Comparison of ENCODE assay signal across 7 cellular contexts in the genomic region with DNA sequence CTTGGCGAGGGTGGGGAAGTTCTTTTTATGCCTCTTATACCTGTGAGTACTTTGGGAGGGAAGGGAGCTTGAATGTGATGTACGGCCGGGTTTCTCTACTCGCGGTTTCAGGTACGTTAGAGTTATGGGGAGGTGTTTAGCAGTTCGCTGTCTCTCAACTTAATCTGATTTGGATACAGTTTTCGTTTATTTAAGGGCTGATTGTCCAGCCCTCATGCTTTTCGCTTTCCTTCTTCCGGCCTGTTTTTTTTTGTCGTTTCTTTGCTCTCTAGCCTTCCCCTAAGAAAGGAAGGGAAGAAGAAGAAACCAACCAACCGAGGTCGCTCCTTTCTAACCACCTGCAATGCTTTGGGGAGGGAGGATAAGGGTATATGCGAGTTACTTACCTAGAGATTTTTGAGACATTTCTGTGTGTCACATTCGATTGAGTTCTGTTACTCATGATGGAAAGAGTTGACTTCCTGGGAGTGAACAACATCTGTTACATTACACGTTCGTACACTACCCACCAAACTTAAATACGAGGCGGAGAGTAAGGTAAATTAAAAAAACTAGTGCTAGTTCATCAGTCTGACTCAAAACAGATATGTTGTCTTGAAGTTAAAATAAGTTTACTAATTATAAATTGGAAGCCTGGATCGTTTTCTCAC. TPM values are rescaled to one million over a fixed set of nuclear protein-coding genes. Genes with fewer than 3 reads are reported as not detected.
DNase-seq lines count a peak whose midpoint lies in the region; ATAC-seq and TF ChIP-seq lines count a peak whose summit lies in the region.

No MANE protein-coding gene starts in this region.

- H3K9me3 ChIP-seq in HEK293 (ENCODE audit: control insufficient read depth, insufficient read depth, low read depth, low read length) = no peaks in the 10 kb centered on the region
- H3K9me3 ChIP-seq in OCI-LY7 (ENCODE audit: low read length) = no peaks in the 10 kb centered on the region
- H3K9me3 ChIP-seq in esophagus squamous epithelium = no peaks in the 10 kb centered on the region
- no peaks in the 10 kb centered on the region for H3K9me3 ChIP-seq in psoas muscle

- ATAC-seq in psoas muscle (no peak), HG03139 (IDR thresholded peaks at IDR 0.05; ENCODE audit: unreplicated experiment) (no peak)

- DNase-seq in Daoy (ENCODE audit: low read depth) (peak; percentile 4), OCI-LY7 (ENCODE audit: low spot score) (peak; percentile 44), esophagus squamous epithelium (lab: John Stamatoyannopoulos, UW) (no peak), psoas muscle (no peak), NK-92 (lab: John Stamatoyannopoulos, UW; ENCODE audit: unreplicated experiment) (no peak)

- POLR2A ChIA-PET in HEK293 (lab: Yijun Ruan, JAX) (interaction anchor here (0.6 to 4.4 kb wide), 13 partner anchors 9 to 689 kb away, joined by 3 to 33 read pairs (median 10); partner anchors contain the start of genes C2orf15, LIPT1, MITD1 and MRPL30), OCI-LY7 (lab: Charles Lee) (interaction anchor here (0.7 to 3.5 kb wide), 3 partner anchors 10 to 157 kb away, joined by 3 to 19 read pairs (median 4); partner anchors contain the start of genes MITD1 and MRPL30)

- H3K4me3 ChIP-seq in HEK293 (ENCODE audit: low read depth, low read length) (peak overlapping the region; percentile 64), OCI-LY7 (ENCODE audit: low read depth, low read length, poor library complexity, severe bottlenecking) (peak overlapping the region; percentile 86), esophagus squamous epithelium (peak overlapping the region; percentile 69 to 96 (median 75)), psoas muscle (peak overlapping the region; percentile 95)

- intact Hi-C loops in OCI-LY7 (cut with micrococcal nuclease; ENCODE audit: unreplicated experiment) = loop anchor here (1.0 to 2.0 kb wide), 4 partner anchors 152 to 909 kb away; partner anchors contain the start of genes LIPT1, REV1 and TSGA10
- intact Hi-C loops in esophagus squamous epithelium (cut with DNase I) = loop anchor here (10.0 kb wide), 2 partner anchors 147 to 153 kb away; partner anchors contain the start of genes MITD1 and MRPL30
- intact Hi-C loops in psoas muscle (cut with DNase I) = loop anchor here (2.0 to 10.0 kb wide), 3 partner anchors 153 to 157 kb away; partner anchors contain the start of genes MITD1 (in 2 of the 2), MRPL30 (in 2 of the 2) and REV1 (in 1 of the 2)

- H3K27me3 ChIP-seq in esophagus squamous epithelium (no peaks in the 10 kb centered on the region), psoas muscle (ENCODE audit: insufficient read depth in 3 of 3, low read length in 2 of 3) (no peaks in the 10 kb centered on the region)

- TF ChIP-seq CTCF in HEK293 (tag by site-specific recombination; IDR thresholded peaks at IDR 0.05) = no peak
- no peak for TF ChIP-seq CTCF in OCI-LY7 (conservative IDR thresholded peaks at IDR 0.05; ENCODE audit: low read length)
- no peak for TF ChIP-seq CTCF in esophagus squamous epithelium (IDR thresholded peaks at IDR 0.05)
- no peak for TF ChIP-seq CTCF in psoas muscle (IDR thresholded peaks at IDR 0.05)

- TSS peak; percentile 66 for BruUV-seq in OCI-LY7 (replicated peaks; lab: Mats Ljungman, UMichigan)

- H3K36me3 ChIP-seq in HEK293 (ENCODE audit: control insufficient read depth in 2 of 2, insufficient read depth in 1 of 2, low read length in 2 of 2) = peaks cover 4% of the 10 kb centered on the region in 2 experiments; a peak in 2 of 3 replicates
- H3K36me3 ChIP-seq in OCI-LY7 (ENCODE audit: insufficient read depth, low read length) = peaks cover 6% of the 10 kb centered on the region
- peaks cover 0 to 2% (median 0%) of the 10 kb centered on the region in 3 donors for H3K36me3 ChIP-seq in esophagus squamous epithelium
- peaks cover 0 to 4% of the 10 kb centered on the region in 2 donors for H3K36me3 ChIP-seq in psoas muscle (ENCODE audit: insufficient read depth in 1 of 2, low read depth in 1 of 2)

- peaks cover 85% of the 10 kb centered on the region for H3K79me2 ChIP-seq in OCI-LY7 (ENCODE audit: insufficient read depth, low read depth, low read length)

- 1 to 3% methylated on average over 19 to 20 of the region's 20 CpGs for WGBS in esophagus squamous epithelium, 2 donors
- WGBS in psoas muscle, 3 donors = 2 to 4% (median 4%) methylated on average over 20 of the region's 20 CpGs

- H3K4me2 ChIP-seq in OCI-LY7 (ENCODE audit: low read length) = peak overlapping the region; percentile 91

- H3K27ac ChIP-seq in HEK293 (ENCODE audit: extremely low read depth, low read depth, low read length) (peak overlapping the region; percentile 78), OCI-LY7 (ENCODE audit: low read depth, low read length, poor library complexity, severe bottlenecking) (peak overlapping the region; percentile 83), esophagus squamous epithelium (peak overlapping the region; percentile 84 to 97 (median 94)), psoas muscle (peak overlapping the region; percentile 97)

- H3K9me2 ChIP-seq in OCI-LY7 (ENCODE audit: insufficient read depth, low read length) = no peaks in the 10 kb centered on the region

- H4K20me1 ChIP-seq in OCI-LY7 (ENCODE audit: insufficient read depth, low read length) = peaks cover 27% of the 10 kb centered on the region

- CTCF ChIA-PET in HEK293 (lab: Yijun Ruan, JAX) (interaction anchor here (0.6 to 2.7 kb wide), 8 partner anchors 9 to 689 kb away, joined by 3 to 11 read pairs (median 4); no protein-coding TSS in a partner anchor), OCI-LY7 (lab: Charles Lee; ENCODE audit: unreplicated experiment) (no interaction called here)

- peak overlapping the region; percentile 18; the same call in 1 of the 2 replicates for H2AFZ ChIP-seq in OCI-LY7 (ENCODE audit: low read length)

- H3K4me1 ChIP-seq in HEK293 (ENCODE audit: control insufficient read depth, insufficient read depth, low read length) (peaks cover 9% of the 10 kb centered on the region), OCI-LY7 (ENCODE audit: insufficient read depth, low read length, poor library complexity, severe bottlenecking) (peaks cover 33% of the 10 kb centered on the region), esophagus squamous epithelium (peaks cover 13 to 55% (median 33%) of the 10 kb centered on the region in 3 donors), psoas muscle (peaks cover 50% of the 10 kb centered on the region)

- no peak for TF ChIP-seq POLR2A in esophagus squamous epithelium (IDR thresholded peaks at IDR 0.05)

TF ChIP-seq in HEK293, 187 proteins besides CTCF, POLR2A, EP300 and RAD21:
- TF ChIP-seq, protein P1, sequence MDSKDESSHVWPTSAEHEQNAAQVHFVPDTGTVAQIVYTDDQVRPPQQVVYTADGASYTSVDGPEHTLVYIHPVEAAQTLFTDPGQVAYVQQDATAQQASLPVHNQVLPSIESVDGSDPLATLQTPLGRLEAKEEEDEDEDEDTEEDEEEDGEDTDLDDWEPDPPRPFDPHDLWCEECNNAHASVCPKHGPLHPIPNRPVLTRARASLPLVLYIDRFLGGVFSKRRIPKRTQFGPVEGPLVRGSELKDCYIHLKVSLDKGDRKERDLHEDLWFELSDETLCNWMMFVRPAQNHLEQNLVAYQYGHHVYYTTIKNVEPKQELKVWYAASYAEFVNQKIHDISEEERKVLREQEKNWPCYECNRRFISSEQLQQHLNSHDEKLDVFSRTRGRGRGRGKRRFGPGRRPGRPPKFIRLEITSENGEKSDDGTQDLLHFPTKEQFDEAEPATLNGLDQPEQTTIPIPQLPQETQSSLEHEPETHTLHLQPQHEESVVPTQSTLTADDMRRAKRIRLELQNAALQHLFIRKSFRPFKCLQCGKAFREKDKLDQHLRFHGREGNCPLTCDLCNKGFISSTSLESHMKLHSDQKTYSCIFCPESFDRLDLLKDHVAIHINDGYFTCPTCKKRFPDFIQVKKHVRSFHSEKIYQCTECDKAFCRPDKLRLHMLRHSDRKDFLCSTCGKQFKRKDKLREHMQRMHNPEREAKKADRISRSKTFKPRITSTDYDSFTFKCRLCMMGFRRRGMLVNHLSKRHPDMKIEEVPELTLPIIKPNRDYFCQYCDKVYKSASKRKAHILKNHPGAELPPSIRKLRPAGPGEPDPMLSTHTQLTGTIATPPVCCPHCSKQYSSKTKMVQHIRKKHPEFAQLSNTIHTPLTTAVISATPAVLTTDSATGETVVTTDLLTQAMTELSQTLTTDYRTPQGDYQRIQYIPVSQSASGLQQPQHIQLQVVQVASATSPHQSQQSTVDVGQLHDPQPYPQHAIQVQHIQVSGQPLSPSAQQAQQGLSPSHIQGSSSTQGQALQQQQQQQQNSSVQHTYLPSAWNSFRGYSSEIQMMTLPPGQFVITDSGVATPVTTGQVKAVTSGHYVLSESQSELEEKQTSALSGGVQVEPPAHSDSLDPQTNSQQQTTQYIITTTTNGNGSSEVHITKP (tag by site-specific recombination; IDR thresholded peaks at IDR 0.05) = peak; percentile 50; the same call in 1 of the 2 replicates
- no peak for TF ChIP-seq ZNF426 (tag by site-specific recombination; IDR thresholded peaks at IDR 0.05)
- peak; percentile 67 for TF ChIP-seq PRDM1 (tag by site-specific recombination; IDR thresholded peaks at IDR 0.05)
- no peak for TF ChIP-seq ZNF629 (tag by site-specific recombination; IDR thresholded peaks at IDR 0.05)

RNA-seq across cellular contexts. Expression of gene EIF5B, which starts 0.9 kb away (rescaled TPM):
- 16.6 and 18.9 TPM in 2 replicates for total RNA-seq in Daoy (2014; rRNA removed; shearing (Covaris generic))
- total RNA-seq in OCI-LY7 (2014; rRNA removed; shearing (Covaris generic)) = 19.9 and 28.7 TPM in 2 replicates
- total RNA-seq in OCI-LY7 (2022) (53.1 and 54.8 TPM in 2 replicates), esophagus squamous epithelium (10 to 100 TPM; 19.4 to 40.7 (median 30.0) TPM), psoas muscle (10 to 100 TPM; 54.2 to 94.3 (median 75.2) TPM)
- 100 to 1,000 TPM in 1 of 3 donors, 10 to 100 TPM in 2; 70.5 to 117 (median 83.1) TPM for polyA plus RNA-seq in psoas muscle

RNA-seq across cellular contexts. Expression of gene TXNDC9, which starts 1.9 kb away (rescaled TPM):
- total RNA-seq in Daoy (2014; rRNA removed; shearing (Covaris generic)) = 111 and 121 TPM in 2 replicates
- total RNA-seq in OCI-LY7 (2014; rRNA removed; shearing (Covaris generic)) = 22.3 and 31.7 TPM in 2 replicates
- 28.5 and 31.5 TPM in 2 replicates for total RNA-seq in OCI-LY7 (2022)
- 10 to 100 TPM; 32.8 to 56.2 (median 47.5) TPM for total RNA-seq in esophagus squamous epithelium
- total RNA-seq in psoas muscle = 10 to 100 TPM; 13.0 to 20.3 (median 17.2) TPM
- polyA plus RNA-seq in psoas muscle = 10 to 100 TPM; 21.6 to 32.1 (median 28.8) TPM

RNA-seq across cellular contexts. Expression of gene LYG1, which starts 37.1 kb away (rescaled TPM):
- not detected in 2 replicates for total RNA-seq in Daoy (2014; rRNA removed; shearing (Covaris generic))
- 2.7 and 3.0 TPM in 2 replicates for total RNA-seq in OCI-LY7 (2014; rRNA removed; shearing (Covaris generic))
- total RNA-seq in OCI-LY7 (2022) (1.8 and 2.2 TPM in 2 replicates), esophagus squamous epithelium (under 1 TPM in 1 of 4 donors, not detected in 3; 0.95 TPM), psoas muscle (1 to 10 TPM in 1 of 4 donors, under 1 TPM in 3; 0.39 to 1.0 (median 0.53) TPM)
- 1 to 10 TPM; 1.4 to 3.0 (median 2.5) TPM for polyA plus RNA-seq in psoas muscle

Comparison
In these comparisons a context has a peak if more than half of its experiments do, and no peak if none do; other contexts are left out.
1. DNase-seq: peak in Daoy (single experiment) and OCI-LY7 (single experiment); none in esophagus squamous epithelium (single experiment), psoas muscle (0 of 2) and NK-92 (single experiment).
2. Peak in every context shown above with its lines, with median percentiles within 50 percentile points of each other: H3K27ac ChIP-seq and H3K4me3 ChIP-seq.